ENCODE assay signal across 8 cellular contexts in genomic region chr3:128053614-128054013, GRCh38. TPM values are rescaled to one million over a fixed set of nuclear protein-coding genes. Genes with fewer than 3 reads are reported as not detected.
A peak's percentile ranks its signal among the peaks of the same experiment; 100 is the strongest.
DNase-seq lines count a peak whose midpoint lies in the region; ATAC-seq and TF ChIP-seq lines count a peak whose summit lies in the region.
"Had no signal": no experiment of that assay in that cellular context is flagged by ENCODE, and none has a peak within 500 bp of the region (broad histone marks: within the 10 kb centered on the region; RNA-seq: fewer than 3 reads in every experiment).

No MANE protein-coding gene starts in this region.

- H3K9me3 ChIP-seq in iPS-15b (ENCODE audit: control insufficient read depth, insufficient read depth, low read length) (no peaks in the 10 kb centered on the region), spleen (no peaks in the 10 kb centered on the region)

- H3K4me3 ChIP-seq in HFF-Myc (replicated peaks; ENCODE audit: low read depth, low read length) (peak overlapping the region; percentile 92), iPS-15b (ENCODE audit: low read depth, low read length) (peak overlapping the region; percentile 78), spleen (peak overlapping the region; percentile 79 to 98 (median 92))

- DNase-seq in HFF-Myc (ENCODE audit: extremely low read depth, low read depth) (no peak), spleen (no peak), NCI-H1930 (lab: John Stamatoyannopoulos, UW) (no peak)
- DNase-seq in activated CD4-positive, alpha-beta memory T cell treated with anti-CD3 and anti-CD28 coated beads for 36 hours = no peak
- no peak for DNase-seq in stimulated activated CD4-positive, alpha-beta T cell treated with anti-CD3 and anti-CD28 coated beads, Interleukin-15, amount 100 ng/mL, for 24 hours
- DNase-seq: OCI-M1 had no signal

- CTCF ChIA-PET in activated CD4-positive, alpha-beta memory T cell treated with anti-CD3 and anti-CD28 coated beads for 36 hours (lab: Charles Lee) = interaction anchor here (0.9 to 1.6 kb wide), 4 partner anchors 22 to 171 kb away, joined by 3 to 6 read pairs (median 4); no protein-coding TSS in a partner anchor

- TF ChIP-seq CTCF in HFF-Myc (IDR thresholded peaks at IDR 0.05; ENCODE audit: low read depth, low read length, missing control alignments) (no peak), spleen (IDR thresholded peaks at IDR 0.05 in 8 of 11, conservative IDR thresholded peaks at IDR 0.05 in 3 of 11) (no peak)

- peak overlapping the region; percentile 90 for H3K27ac Mint-ChIP-seq in activated CD4-positive, alpha-beta memory T cell treated with anti-CD3 and anti-CD28 coated beads for 36 hours

- WGBS in spleen, 5 donors = 61 to 83% (median 72%) methylated on average over 6 of the region's 6 CpGs

- no peaks in the 10 kb centered on the region for H3K27me3 Mint-ChIP-seq in activated CD4-positive, alpha-beta memory T cell treated with anti-CD3 and anti-CD28 coated beads for 36 hours

- POLR2A ChIA-PET in activated CD4-positive, alpha-beta memory T cell treated with anti-CD3 and anti-CD28 coated beads for 36 hours (lab: Charles Lee) = interaction anchor here (0.6 to 1.5 kb wide), 5 partner anchors 11 to 99 kb away, joined by 3 to 4 read pairs (median 4); partner anchors contain the start of genes EEFSEC and RUVBL1

- no peaks in the 10 kb centered on the region for H3K9me3 Mint-ChIP-seq in activated CD4-positive, alpha-beta memory T cell treated with anti-CD3 and anti-CD28 coated beads for 36 hours

- H3K4me1 ChIP-seq in iPS-15b (ENCODE audit: control insufficient read depth, insufficient read depth, low read length) = peaks cover 6% of the 10 kb centered on the region
- peaks cover 21 to 56% (median 42%) of the 10 kb centered on the region in 6 donors for H3K4me1 ChIP-seq in spleen

- intact Hi-C loops in activated CD4-positive, alpha-beta memory T cell treated with anti-CD3 and anti-CD28 coated beads for 36 hours (cut with micrococcal nuclease) = loop anchor here (2.0 kb wide), 3 partner anchors 21 to 99 kb away; partner anchors contain the start of genes EEFSEC and RUVBL1
- intact Hi-C loops in spleen (cut with DNase I; ENCODE audit: low total_unique reads) = no loop called here

- no peak for TF ChIP-seq POLR2A in spleen (IDR thresholded peaks at IDR 0.05)

- peak overlapping the region; percentile 98 for H3K4me3 Mint-ChIP-seq in activated CD4-positive, alpha-beta memory T cell treated with anti-CD3 and anti-CD28 coated beads for 36 hours

- peaks cover 36% of the 10 kb centered on the region for H3K4me1 Mint-ChIP-seq in activated CD4-positive, alpha-beta memory T cell treated with anti-CD3 and anti-CD28 coated beads for 36 hours (ENCODE audit: low read depth)

- H3K36me3 ChIP-seq in iPS-15b (ENCODE audit: control insufficient read depth, insufficient read depth, low read length) = peaks cover 16% of the 10 kb centered on the region
- H3K36me3 ChIP-seq in spleen = peaks cover 3 to 53% (median 31%) of the 10 kb centered on the region in 6 donors

- no peak for ATAC-seq in GM18519 (IDR thresholded peaks at IDR 0.05; ENCODE audit: low FRiP score, unreplicated experiment)

- H3K9ac ChIP-seq in iPS-15b (ENCODE audit: low read depth, low read length) = peak overlapping the region; percentile 89

- H3K27me3 ChIP-seq in iPS-15b (ENCODE audit: control insufficient read depth, insufficient read depth, low read length) (no peaks in the 10 kb centered on the region), spleen (replicated peaks in 1 of 7) (no peaks in the 10 kb centered on the region)

- H3K36me3 Mint-ChIP-seq in activated CD4-positive, alpha-beta memory T cell treated with anti-CD3 and anti-CD28 coated beads for 36 hours = peaks cover 44% of the 10 kb centered on the region

- H3K27ac ChIP-seq in spleen = peak overlapping the region in 4 of 8 donors; percentile 7 to 97 (median 96)

RNA-seq across cellular contexts. Expression of gene SEC61A1, which starts 1.4 kb away (rescaled TPM):
- 100 to 1,000 TPM; 147 to 149 TPM for total RNA-seq in activated CD4-positive, alpha-beta memory T cell treated with anti-CD3 and anti-CD28 coated beads for 36 hours
- 100 to 1,000 TPM; 104 to 136 (median 122) TPM for total RNA-seq in spleen
- polyA plus RNA-seq in spleen = 10 to 100 TPM; 49.0 to 66.0 (median 51.2) TPM
